In genomic region chr1:31296486-31297272, GRCh38 we compare ENCODE assay signal across 8 cellular contexts. TPM values are rescaled to one million over a fixed set of nuclear protein-coding genes. Genes with fewer than 3 reads are reported as not detected.
A peak's percentile ranks its signal among the peaks of the same experiment; 100 is the strongest.
DNase-seq lines count a peak whose midpoint lies in the region; ATAC-seq, FAIRE-seq and TF ChIP-seq lines count a peak whose summit lies in the region.

TSS of gene SNRNP40 (minus strand) at chr1:31296788. CDS start at chr1:31296751, 37 bp downstream.
TSS of gene ZCCHC17 (plus strand) at chr1:31297032. CDS start at chr1:31310099, 13,067 bp downstream.

- no peak within 1 kb of the TSS for H2BK120ac ChIP-seq in H1 (replicated peaks; ENCODE audit: low read depth, low read length)

- H3K4me2 ChIP-seq in H1 (ENCODE audit: insufficient read depth in 1 of 2, low read depth in 2 of 2, low read length in 2 of 2): peak within 1 kb of the TSS; percentile 92 to 97

- no peak within 1 kb of the TSS for H3K14ac ChIP-seq in H1 (ENCODE audit: insufficient read length)

- 1% methylated on average over 53 of the region's 53 CpGs; no CpG with 5 or more reads in 1 of the 2 experiments for WGBS in H1 (ENCODE audit: extremely low coverage in 1 of 2, insufficient coverage in 1 of 2, insufficient read length in 1 of 2, insufficient replicate concordance in 2 of 2, low coverage in 1 of 2, low lambda C conversion rate in 2 of 2, missing lambda C conversion rate in 1 of 2), 2 experiments

- peaks cover 22 to 78% of the 10 kb centered on the region in 2 experiments for H3K79me2 ChIP-seq in H1 (ENCODE audit: control insufficient read depth in 1 of 2, insufficient read depth in 2 of 2, low read length in 2 of 2)

- H2BK12ac ChIP-seq in H1 (ENCODE audit: low read depth, low read length): peak within 1 kb of the TSS; percentile 30; the same call in 1 of the 2 replicates

- peaks cover 8% of the 10 kb centered on the region for H3K23me2 ChIP-seq in H1 (ENCODE audit: low read depth, low read length)

- no peak within 1 kb of the TSS for H3K27ac Mint-ChIP-seq in memory B cell

- H3K36me3 ChIP-seq in H1 (ENCODE audit: control insufficient read depth in 2 of 4, insufficient read depth in 4 of 4, low read length in 3 of 4): peaks cover 12 to 32% (median 21%) of the 10 kb centered on the region in 4 experiments

- TF ChIP-seq CTCF in H1 (IDR thresholded peaks at IDR 0.05; ENCODE audit: control extremely low read depth in 1 of 3, insufficient read depth in 1 of 3, low read depth in 1 of 3, low read length in 3 of 3): no peak

- H3K4me3 Mint-ChIP-seq in memory B cell: no peak within 1 kb of the TSS

- ATAC-seq in GM19468 (IDR thresholded peaks at IDR 0.05; ENCODE audit: extremely low read depth, unreplicated experiment) (peak; percentile 88), memory B cell (ENCODE audit: low read depth) (peak; percentile 92)

- peak within 1 kb of the TSS; percentile 97 for H3K27ac ChIP-seq in H1 (ENCODE audit: low read depth, low read length)

- H3K9me3 ChIP-seq in H1 (ENCODE audit: insufficient read depth in 2 of 2, low read depth in 1 of 2, low read length in 1 of 2): no peaks in the 10 kb centered on the region

- TF ChIP-seq RAD21 in H1 (IDR thresholded peaks at IDR 0.05 in 1 of 2, conservative IDR thresholded peaks at IDR 0.05 in 1 of 2; ENCODE audit: low read depth in 2 of 2, low read length in 2 of 2): no peak

- H4K8ac ChIP-seq in H1 (ENCODE audit: extremely low read depth, insufficient read depth, low read length): peak within 1 kb of the TSS; percentile 99; the same call in 1 of the 2 replicates

- FAIRE-seq in H1 (lab: Jason Lieb, UNC): peak; percentile 94

- no peak within 1 kb of the TSS for H2BK20ac ChIP-seq in H1 (ENCODE audit: low read length)

- H3K4me3 ChIP-seq in H1 (ENCODE audit: extremely low read depth in 1 of 4, insufficient read depth in 2 of 4, low read depth in 3 of 4, low read length in 4 of 4): peak within 1 kb of the TSS; percentile 90 to 99 (median 93)

- H2BK5ac ChIP-seq in H1 (ENCODE audit: low read depth, low read length): peak within 1 kb of the TSS; percentile 90

- H3K4ac ChIP-seq in H1 (replicated peaks; ENCODE audit: insufficient read length, low read depth, low read length): peak within 1 kb of the TSS; percentile 94

- H3K4me1 ChIP-seq in H1 (replicated peaks in 1 of 4; ENCODE audit: control insufficient read depth in 3 of 4, insufficient read depth in 4 of 4, low read length in 3 of 4): peaks cover 0 to 8% (median 4%) of the 10 kb centered on the region in 4 experiments; a peak in 4 of 7 replicates

- peak; percentile 98 for DNase-seq in COLO668 (lab: John Stamatoyannopoulos, UW; ENCODE audit: unreplicated experiment)
- peak; percentile 99 for DNase-seq in HS-5 (ENCODE audit: low read depth)
- peak; percentile 93 for DNase-seq in NK-92 treated with Interleukin-12 subunit alpha and Interleukin-12 subunit beta, amount 100 ng/mL, for 24 hours (lab: John Stamatoyannopoulos, UW)
- peak; percentile 91 to 96 for DNase-seq in H1 (ENCODE audit: low read depth in 1 of 2, low spot score in 2 of 2)
- DNase-seq in memory B cell (ENCODE audit: low spot score in 2 of 2): peak; percentile 79 to 93
- peak; percentile 85 for DNase-seq in stimulated activated CD8-positive, alpha-beta memory T cell treated with anti-CD3 and anti-CD28 coated beads, Interleukin-12 subunit alpha, Interleukin-12 subunit beta, amount 100 ng/mL, for 4 hours (ENCODE audit: low read depth)

- H3K9ac ChIP-seq in H1 (replicated peaks in 1 of 4; ENCODE audit: extremely low read depth in 1 of 4, low read depth in 3 of 4, low read length in 3 of 4): peak within 1 kb of the TSS; percentile 94 to 99 (median 95)

- peaks cover 12% of the 10 kb centered on the region for H3K36me3 Mint-ChIP-seq in memory B cell

- peak; percentile 88 to 97 for TF ChIP-seq POLR2A in H1 (IDR thresholded peaks at IDR 0.05; ENCODE audit: control extremely low read depth in 1 of 2, low read depth in 2 of 2, low read length in 2 of 2)

- H4K91ac ChIP-seq in H1 (replicated peaks; ENCODE audit: insufficient read length, low read length): peak within 1 kb of the TSS; percentile 44

- no peaks in the 10 kb centered on the region for H3K27me3 Mint-ChIP-seq in memory B cell

- H3K27me3 ChIP-seq in H1 (replicated peaks in 1 of 4; ENCODE audit: control insufficient read depth in 3 of 4, extremely low read depth in 1 of 4, insufficient read depth in 3 of 4, low read length in 3 of 4): no peaks in the 10 kb centered on the region

- H4K5ac ChIP-seq in H1 (ENCODE audit: insufficient read length, low read depth, low read length): peak within 1 kb of the TSS; percentile 93

- CTCF ChIA-PET in activated CD8-positive, alpha-beta memory T cell treated with anti-CD3 and anti-CD28 coated beads for 36 hours (lab: Charles Lee): interaction anchor here (0.9 to 1.6 kb wide), 2 partner anchors 23 to 26 kb away, joined by 3 to 4 read pairs; no protein-coding TSS in a partner anchor
- CTCF ChIA-PET in H1 (lab: Charles Lee; ENCODE audit: partially characterized antibody): interaction anchor here (0.8 to 2.2 kb wide), 6 partner anchors 21 to 124 kb away, joined by 3 to 7 read pairs (median 4); no protein-coding TSS in a partner anchor

- no peak within 1 kb of the TSS for H2AK5ac ChIP-seq in H1 (ENCODE audit: low read depth, low read length)

- peak within 1 kb of the TSS; percentile 91 for H3K56ac ChIP-seq in H1 (replicated peaks; ENCODE audit: insufficient read length, low read depth, low read length)

- H4K20me1 ChIP-seq in H1 (replicated peaks in 1 of 2; ENCODE audit: control insufficient read depth in 1 of 2, insufficient read depth in 2 of 2, low read length in 2 of 2): peaks cover 0 to 3% of the 10 kb centered on the region in 2 experiments

- no peak within 1 kb of the TSS for H2BK15ac ChIP-seq in H1 (ENCODE audit: low read length)

- no peak within 1 kb of the TSS for H3K23ac ChIP-seq in H1 (ENCODE audit: insufficient read length)

- no peak for TF ChIP-seq EP300 in H1 (IDR thresholded peaks at IDR 0.05; ENCODE audit: borderline replicate concordance in 1 of 2, low read depth in 2 of 2, low read length in 2 of 2)

- POLR2A ChIA-PET in activated CD8-positive, alpha-beta memory T cell treated with anti-CD3 and anti-CD28 coated beads for 36 hours (lab: Charles Lee): interaction anchor here (0.6 to 1.7 kb wide), 5 partner anchors 12 to 231 kb away, joined by 3 to 5 read pairs (median 3); partner anchors contain the start of gene PUM1
- POLR2A ChIA-PET in H1 (lab: Charles Lee; ENCODE audit: partially characterized antibody): interaction anchor here (0.6 to 2.4 kb wide), 32 partner anchors 9 to 368 kb away, joined by 3 to 12 read pairs (median 4); no protein-coding TSS in a partner anchor

- peaks cover 20% of the 10 kb centered on the region for H3K4me1 Mint-ChIP-seq in memory B cell

- H3K9me3 Mint-ChIP-seq in memory B cell: no peaks in the 10 kb centered on the region

- H2AFZ ChIP-seq in H1 (ENCODE audit: low read length): peak within 1 kb of the TSS; percentile 46; the same call in 1 of the 2 replicates

- peak within 1 kb of the TSS; percentile 94 for H3K18ac ChIP-seq in H1 (ENCODE audit: extremely low read depth, low read length)

- H3K79me1 ChIP-seq in H1 (ENCODE audit: low read depth, low read length): peaks cover 15% of the 10 kb centered on the region

TF ChIP-seq in H1, 55 proteins besides CTCF, POLR2A, EP300 and RAD21 (continues in another document):
- TF ChIP-seq NRF1 (IDR thresholded peaks at IDR 0.05; ENCODE audit: low read depth, low read length) (no peak), ZNF274 (IDR thresholded peaks at IDR 0.05; ENCODE audit: borderline replicate concordance, extremely low read depth, low read length) (no peak), SP1 (IDR thresholded peaks at IDR 0.05; ENCODE audit: low read depth, low read length) (peak; percentile 92), MAX (IDR thresholded peaks at IDR 0.05) (peak; percentile 3; the same call in 1 of the 2 replicates), CHD2 (IDR thresholded peaks at IDR 0.05; ENCODE audit: low read length) (peak; percentile 80), GABPA (IDR thresholded peaks at IDR 0.05; ENCODE audit: borderline replicate concordance, insufficient read depth, low read length) (no peak), NANOG (IDR thresholded peaks at IDR 0.05; ENCODE audit: insufficient read depth, low read depth, low read length, poor library complexity, severe bottlenecking) (no peak), USF2 (IDR thresholded peaks at IDR 0.05; ENCODE audit: low read length) (no peak)

RNA-seq across cellular contexts. Expression of gene SNRNP40, which starts in this region (rescaled TPM):
- 100 to 1,000 TPM; 110 to 117 TPM for total RNA-seq in activated CD8-positive, alpha-beta memory T cell treated with anti-CD3 and anti-CD28 coated beads for 36 hours
- 111 and 113 TPM in 2 replicates for total RNA-seq in H1 (2021; fragmentation: NEBNext Ultra II Directional; extraction: Animal tissue kit (Norgen Biotek cat#: 25700))
- polyA plus RNA-seq in H1 (2011; rRNA removed): 76.2 and 97.4 TPM in 2 replicates
- 99.6 TPM for polyA plus RNA-seq in H1 (2011; cell fraction: cytosol; rRNA removed)
- 90.9 TPM for polyA plus RNA-seq in H1 (2011; cell fraction: nucleus; rRNA removed)
- polyA plus RNA-seq in H1 (2012, experiment 1 of 2): 97.0 to 116 TPM (median 105 TPM) in 4 replicates
- 82.7 TPM for polyA plus RNA-seq in H1 (2012, experiment 2 of 2)
- polyA plus RNA-seq in H1 (2013, experiment 1 of 2): 65.3 TPM
- polyA plus RNA-seq in H1 (2013, experiment 2 of 2): 65.0 TPM
- 188 and 251 TPM in 2 replicates for polyA minus RNA-seq in H1 (2011; rRNA and poly(A)+ RNA removed)
- 88.9 TPM for polyA minus RNA-seq in H1 (2011; cell fraction: cytosol; rRNA and poly(A)+ RNA removed)
- polyA minus RNA-seq in H1 (2011; cell fraction: nucleus; rRNA and poly(A)+ RNA removed): 84.3 TPM

RNA-seq across cellular contexts. Expression of gene ZCCHC17, which starts in this region (rescaled TPM):
- 10 to 100 TPM; 30.3 to 34.3 TPM for total RNA-seq in activated CD8-positive, alpha-beta memory T cell treated with anti-CD3 and anti-CD28 coated beads for 36 hours
- 55.5 and 59.3 TPM in 2 replicates for total RNA-seq in H1 (2021; fragmentation: NEBNext Ultra II Directional; extraction: Animal tissue kit (Norgen Biotek cat#: 25700))
- 31.9 and 51.6 TPM in 2 replicates for polyA plus RNA-seq in H1 (2011; rRNA removed)
- polyA plus RNA-seq in H1 (2011; cell fraction: cytosol; rRNA removed): 47.0 TPM
- polyA plus RNA-seq in H1 (2011; cell fraction: nucleus; rRNA removed): 20.9 TPM
- 57.4 to 64.4 TPM (median 58.7 TPM) in 4 replicates for polyA plus RNA-seq in H1 (2012, experiment 1 of 2)
- polyA plus RNA-seq in H1 (2012, experiment 2 of 2): 25.0 TPM
- 57.8 TPM for polyA plus RNA-seq in H1 (2013, experiment 1 of 2)
- 60.3 TPM for polyA plus RNA-seq in H1 (2013, experiment 2 of 2)
- 30.3 and 34.8 TPM in 2 replicates for polyA minus RNA-seq in H1 (2011; rRNA and poly(A)+ RNA removed)
- 16.1 TPM for polyA minus RNA-seq in H1 (2011; cell fraction: cytosol; rRNA and poly(A)+ RNA removed)
- 16.0 TPM for polyA minus RNA-seq in H1 (2011; cell fraction: nucleus; rRNA and poly(A)+ RNA removed)

Comparison
In these comparisons a context has a peak if more than half of its experiments do, and no peak if none do; other contexts are left out.
1. Peak in every context shown above with its lines: DNase-seq, ATAC-seq, H3K4me3 ChIP-seq and H3K27ac ChIP-seq.